ENCODE assay signal across 7 cellular contexts in the genomic region with DNA sequence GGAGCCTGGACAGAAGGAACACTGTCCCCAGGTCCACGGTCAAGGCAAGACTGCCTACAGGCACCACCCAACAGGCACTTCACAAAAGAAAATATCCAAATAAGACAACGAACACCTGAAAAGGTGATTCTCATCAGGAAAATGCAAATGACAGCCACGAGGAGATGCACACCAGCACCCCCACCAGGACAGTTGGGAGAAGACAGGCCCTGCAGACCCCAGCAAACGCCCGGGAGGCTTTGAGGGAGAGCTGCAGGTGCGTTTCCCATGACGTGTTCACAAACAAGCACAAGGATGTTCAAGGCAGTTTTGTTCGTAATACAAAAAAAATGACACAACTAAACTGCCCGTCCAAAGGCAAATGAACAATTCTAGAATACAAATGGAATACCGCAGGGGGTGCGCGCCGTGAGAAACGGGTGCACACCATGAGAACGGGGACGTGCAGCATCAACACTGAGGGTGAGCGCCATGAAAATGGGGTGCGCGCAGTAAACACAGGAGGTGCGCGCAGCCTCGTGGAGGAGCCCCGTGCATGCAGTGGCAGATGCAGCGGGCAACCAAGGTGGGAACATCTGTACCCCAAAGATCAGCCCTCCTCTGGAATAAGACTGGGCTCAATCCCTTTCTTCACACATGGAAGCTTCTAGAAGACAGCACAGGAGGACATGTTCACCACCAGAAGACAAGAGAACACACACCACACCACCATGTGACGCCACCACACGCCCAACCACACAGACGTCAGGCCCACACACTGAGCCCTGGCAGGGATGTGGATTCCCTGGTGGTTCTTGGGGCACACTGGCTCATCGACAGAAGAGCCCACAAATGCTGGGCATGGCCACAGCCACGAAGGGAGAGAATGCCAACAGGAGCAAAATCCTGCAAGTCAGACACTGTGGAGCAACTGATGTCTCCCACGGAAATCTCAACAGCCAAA.
DNase-seq lines count a peak whose midpoint lies in the region; ATAC-seq and TF ChIP-seq lines count a peak whose summit lies in the region.

No MANE protein-coding gene starts in this region.

- H4K8ac ChIP-seq in H9 (replicated peaks; ENCODE audit: insufficient read length, low read depth, low read length), result no peak overlapping the region

- H3K27ac Mint-ChIP-seq in H9, result peak overlapping the region; percentile 49 to 89 (median 84); a peak in 5 of 7 replicates
- peak overlapping the region; percentile 44 for H3K27ac Mint-ChIP-seq in stimulated activated naive B cell treated with anti-CD40 and anti-IgM and Interleukin-4, amounts not matched to agents 10 μg/mL and 1 μg/mL and 100 μg/mL, for 72 hours

- no peak overlapping the region for H3K18ac ChIP-seq in H9 (ENCODE audit: insufficient read length, low read depth, low read length)

- no peaks in the 10 kb centered on the region; the same call in 1 of the 2 replicates for H3K27me3 Mint-ChIP-seq in H9 (ENCODE audit: low read depth)
- no peaks in the 10 kb centered on the region for H3K27me3 Mint-ChIP-seq in stimulated activated naive B cell treated with anti-CD40 and anti-IgM and Interleukin-4, amounts not matched to agents 10 μg/mL and 1 μg/mL and 100 μg/mL, for 72 hours

- H3T11ph ChIP-seq in H9 (ENCODE audit: low read length), result no peak overlapping the region

- H2BK12ac ChIP-seq in H9 (ENCODE audit: insufficient read length, low read depth, low read length), result no peak overlapping the region

- H4K91ac ChIP-seq in H9 (ENCODE audit: insufficient read length, low read depth, low read length), result no peak overlapping the region

- H3K23me2 ChIP-seq in H9 (ENCODE audit: insufficient read length, low read depth, low read length, poor library complexity, severe bottlenecking), result no peaks in the 10 kb centered on the region

- H4K20me1 ChIP-seq in H9 (ENCODE audit: control insufficient read depth, insufficient read depth, insufficient read length), result no peaks in the 10 kb centered on the region

- H3K4me1 ChIP-seq in H9 (ENCODE audit: insufficient read depth, low read length), result no peaks in the 10 kb centered on the region

- H3K9ac ChIP-seq in H9 (ENCODE audit: extremely low read depth, insufficient read length, low read length), result no peak overlapping the region

- ATAC-seq in stimulated activated naive B cell treated with anti-CD40 and anti-IgM and Interleukin-4, amounts not matched to agents 10 μg/mL and 1 μg/mL and 100 μg/mL, for 72 hours (replicated peaks), result peak in 1 of 2 donors; percentile 52
- no peak for ATAC-seq in HG03139 (IDR thresholded peaks at IDR 0.05; ENCODE audit: unreplicated experiment)

- H3K14ac ChIP-seq in H9 (ENCODE audit: insufficient read depth, low read length), result no peak overlapping the region

- no peaks in the 10 kb centered on the region for H3K27me3 ChIP-seq in H9 (ENCODE audit: insufficient read depth, low read length)

- H2BK15ac ChIP-seq in H9 (ENCODE audit: low read depth, low read length), result no peak overlapping the region

- H3K4ac ChIP-seq in H9 (ENCODE audit: low read depth, low read length), result no peak overlapping the region

- peaks cover 36% of the 10 kb centered on the region; the same call in 1 of the 2 replicates for H3K79me2 ChIP-seq in H9 (ENCODE audit: insufficient read depth, low read length)

- H3K4me2 ChIP-seq in H9 (ENCODE audit: insufficient read depth, insufficient read length, low read length), result no peak overlapping the region

- no peak overlapping the region for H2BK20ac ChIP-seq in H9 (ENCODE audit: low read depth, low read length, poor library complexity, severe bottlenecking)

- no peak overlapping the region for H3K4me3 ChIP-seq in fibroblast of pulmonary artery (replicated peaks; ENCODE audit: low read depth, low read length)

- peak overlapping the region in 1 of 2 experiments; percentile 14; a peak in 2 of 5 replicates for H3K4me3 Mint-ChIP-seq in H9
- H3K4me3 Mint-ChIP-seq in stimulated activated naive B cell treated with anti-CD40 and anti-IgM and Interleukin-4, amounts not matched to agents 10 μg/mL and 1 μg/mL and 100 μg/mL, for 72 hours, result no peak overlapping the region

- no peak overlapping the region for H3K56ac ChIP-seq in H9 (ENCODE audit: insufficient read length, low read depth, low read length)

- no peaks in the 10 kb centered on the region for H3K9me3 Mint-ChIP-seq in H9
- H3K9me3 Mint-ChIP-seq in stimulated activated naive B cell treated with anti-CD40 and anti-IgM and Interleukin-4, amounts not matched to agents 10 μg/mL and 1 μg/mL and 100 μg/mL, for 72 hours, result no peaks in the 10 kb centered on the region

- H2BK5ac ChIP-seq in H9 (ENCODE audit: insufficient read length, low read length), result no peak overlapping the region

- H3K4me1 Mint-ChIP-seq in H9, result peaks cover 9 to 12% of the 10 kb centered on the region in 2 experiments
- H3K4me1 Mint-ChIP-seq in stimulated activated naive B cell treated with anti-CD40 and anti-IgM and Interleukin-4, amounts not matched to agents 10 μg/mL and 1 μg/mL and 100 μg/mL, for 72 hours, result peaks cover 43 to 67% of the 10 kb centered on the region in 2 donors

- H3K9me3 ChIP-seq in H9 (ENCODE audit: control insufficient read depth, low read depth, low read length), result no peaks in the 10 kb centered on the region

- TF ChIP-seq CTCF in H9 (conservative IDR thresholded peaks at IDR 0.05), result peak; percentile 78
- TF ChIP-seq CTCF in fibroblast of pulmonary artery (IDR thresholded peaks at IDR 0.05; ENCODE audit: low read length, missing control alignments), result peak; percentile 54

- H3K36me3 Mint-ChIP-seq in H9 (ENCODE audit: insufficient read depth in 1 of 3, low read depth in 3 of 3), result peaks cover 14 to 45% (median 32%) of the 10 kb centered on the region in 3 experiments; a peak in 6 of 7 replicates
- H3K36me3 Mint-ChIP-seq in stimulated activated naive B cell treated with anti-CD40 and anti-IgM and Interleukin-4, amounts not matched to agents 10 μg/mL and 1 μg/mL and 100 μg/mL, for 72 hours, result peaks cover 27 to 51% of the 10 kb centered on the region in 2 donors

- H3K79me1 ChIP-seq in H9 (ENCODE audit: insufficient read depth, low read depth, low read length, poor library complexity, severe bottlenecking), result peaks cover 2% of the 10 kb centered on the region

- no CpG with 5 or more reads among the region's 30 CpGs for WGBS in H9 (ENCODE audit: extremely low coverage, insufficient read length, low lambda C conversion rate)

- no peak overlapping the region for H2BK120ac ChIP-seq in H9 (ENCODE audit: low read depth, low read length, poor library complexity, severe bottlenecking)

- H2AFZ ChIP-seq in H9 (ENCODE audit: low read length), result no peak overlapping the region

- H3K23ac ChIP-seq in H9 (ENCODE audit: insufficient read length, low read depth, low read length), result no peak overlapping the region

- DNase-seq in H9, result peak; percentile 72
- DNase-seq in activated CD4-positive, alpha-beta T cell treated with anti-CD3 and anti-CD28 coated beads, Interleukin-2, amount 50 U/mL, for 1 hour, result peak; percentile 47
- DNase-seq in fibroblast of pulmonary artery (ENCODE audit: low read depth), result no peak
- DNase-seq in stimulated activated naive B cell treated with anti-CD40 and anti-IgM and Interleukin-4, amounts not matched to agents 10 μg/mL and 1 μg/mL and 100 μg/mL, for 72 hours, result no peak
- DNase-seq in midbrain (lab: John Stamatoyannopoulos, UW), result no peak
- no peak for DNase-seq in anterior cingulate cortex (lab: John Stamatoyannopoulos, UW)

- no peak overlapping the region for H2AK5ac ChIP-seq in H9 (ENCODE audit: insufficient read length, low read length)

- H3K27ac ChIP-seq in H9 (ENCODE audit: insufficient read length, low read depth, low read length), result no peak overlapping the region

- H4K5ac ChIP-seq in H9 (ENCODE audit: insufficient read length, low read depth, low read length), result no peak overlapping the region

Comparison
In these comparisons a context has a peak if more than half of its experiments do, and no peak if none do; other contexts are left out.
1. DNase-seq: peak in H9 (single experiment) and activated CD4-positive, alpha-beta T cell treated with anti-CD3 and anti-CD28 coated beads, Interleukin-2, amount 50 U/mL, for 1 hour (single experiment); none in fibroblast of pulmonary artery (single experiment), stimulated activated naive B cell treated with anti-CD40 and anti-IgM and Interleukin-4, amounts not matched to agents 10 μg/mL and 1 μg/mL and 100 μg/mL, for 72 hours (single experiment), midbrain (single experiment) and anterior cingulate cortex (0 of 58).